ENCODE assay signal across 29 cellular contexts in genomic region chr4:142728209-142728608, GRCh38.
"Had no signal": no experiment of that assay in that cellular context is flagged by ENCODE, and none has a peak within 500 bp of the region (broad histone marks: within the 10 kb centered on the region; RNA-seq: fewer than 3 reads in every experiment).

No MANE protein-coding gene starts in this region.

- H3K27me3 ChIP-seq: colonic mucosa, esophagus muscularis mucosa, heart right ventricle, left lung, neutrophil, pancreas, right lobe of liver, suprapubic skin, transverse colon, upper lobe of right lung, uterus had no signal

- H3K9me3 ChIP-seq: colonic mucosa, esophagus muscularis mucosa, heart right ventricle, left lung, mucosa of descending colon, neutrophil, pancreas, right lobe of liver, suprapubic skin, transverse colon, upper lobe of right lung, uterus had no signal

- DNase-seq: colonic mucosa; effector CD8-positive, alpha-beta T cell; endodermal cell; foreskin melanocyte; glutamatergic neuron; heart right ventricle; hippocampal formation; left cardiac atrium; left lung; mesenchymal stem cell; mucosa of descending colon; naive B cell; pancreas; right lobe of liver; small intestine; stimulated activated CD4-positive, alpha-beta T cell treated with anti-CD3 and anti-CD28 coated beads, Interleukin-12 subunit alpha, Interleukin-12 subunit beta, amount 100 ng/mL, for 4 hours; stimulated activated CD4-positive, alpha-beta T cell treated with anti-CD3 and anti-CD28 coated beads, Interleukin-1b, Interleukin-23, amount 100 ng/mL, for 48 hours; stimulated activated CD4-positive, alpha-beta T cell treated with anti-CD3 and anti-CD28 coated beads, Interleukin-4, amount 100 ng/mL, for 1 hour; stimulated activated CD8-positive, alpha-beta memory T cell treated with anti-CD3 and anti-CD28 coated beads, Interleukin-4, amount 100 ng/mL, for 48 hours; stimulated activated naive CD4-positive, alpha-beta T cell; stimulated activated naive CD8-positive, alpha-beta T cell treated with anti-CD3 and anti-CD28 coated beads, Interleukin-15, amount 100 ng/mL, for 72 hours; transverse colon; upper lobe of right lung; uterus had no signal

- H3K4me3 ChIP-seq: colonic mucosa, esophagus muscularis mucosa, heart right ventricle, left lung, mucosa of descending colon, pancreas, right lobe of liver, suprapubic skin, transverse colon, upper lobe of right lung, uterus had no signal

- ATAC-seq: heart right ventricle; left cardiac atrium; left lung; mucosa of descending colon; natural killer cell treated with Interleukin-12 subunit alpha and Interleukin-12 subunit beta and Interleukin-15 and Interleukin-18, amount 100 ng/mL, for 72 hours; pancreas; right lobe of liver; stimulated activated naive CD8-positive, alpha-beta T cell treated with anti-CD3 and anti-CD28 coated beads, Interleukin-15, amount 100 ng/mL, for 72 hours; upper lobe of right lung had no signal

- H3K27ac ChIP-seq: colonic mucosa, epithelial cell of prostate, esophagus muscularis mucosa, heart right ventricle, left lung, neutrophil, pancreas, right lobe of liver, suprapubic skin, transverse colon, upper lobe of right lung, uterus had no signal

- H3K4me1 ChIP-seq: colonic mucosa, heart right ventricle, left lung, pancreas, right lobe of liver, suprapubic skin, transverse colon, upper lobe of right lung, uterus had no signal

- H3K36me3 ChIP-seq: colonic mucosa, esophagus muscularis mucosa, heart right ventricle, left lung, neutrophil, pancreas, right lobe of liver, suprapubic skin, transverse colon, upper lobe of right lung, uterus had no signal
